1 cellular context compared by ENCODE assay signal in genomic region chr19:54194463-54194862, GRCh38. TPM values are rescaled to one million over a fixed set of nuclear protein-coding genes. Genes with fewer than 3 reads are reported as not detected.
"Had no signal": no experiment of that assay in that cellular context is flagged by ENCODE, and none has a peak within 500 bp of the region (broad histone marks: within the 10 kb centered on the region; RNA-seq: fewer than 3 reads in every experiment).

No MANE protein-coding gene starts in this region.

RNA-seq across cellular contexts. Expression of gene LILRB3, which starts 28.3 kb away (rescaled TPM):
- polyA plus RNA-seq: IMR-90 had no signal
